ENCODE assay signal across 1 cellular context in genomic region chr10:69086131-69086530, GRCh38.
TF ChIP-seq lines count a peak whose summit lies in the region.

No MANE protein-coding gene starts in this region.

TF ChIP-seq in IMR-90, 13 proteins besides CTCF, POLR2A, EP300 and RAD21 (continued from another document):
- no peak for TF ChIP-seq MXI1 (IDR thresholded peaks at IDR 0.05; ENCODE audit: borderline replicate concordance, low read depth, low read length)
